In genomic region chr11:119728226-119728626, GRCh38 we compare ENCODE assay signal across 7 cellular contexts. TPM values are rescaled to one million over a fixed set of nuclear protein-coding genes. Genes with fewer than 3 reads are reported as not detected.
DNase-seq lines count a peak whose midpoint lies in the region; ATAC-seq and TF ChIP-seq lines count a peak whose summit lies in the region.

No MANE protein-coding gene starts in this region.

- H3K23ac ChIP-seq in IMR-90 (ENCODE audit: low read depth, low read length) (peak overlapping the region; percentile 24; the same call in 1 of the 2 replicates), mesenchymal stem cell (ENCODE audit: low read length in 2 of 2) (peak overlapping the region in 1 of 2 experiments; percentile 91)

- H2BK5ac ChIP-seq in IMR-90 (ENCODE audit: low read depth, low read length, poor library complexity, severe bottlenecking) (no peak overlapping the region), mesenchymal stem cell (ENCODE audit: low read depth, low read length, poor library complexity, severe bottlenecking) (no peak overlapping the region)

- H4K8ac ChIP-seq in IMR-90 (ENCODE audit: low read depth in 2 of 2, low read length in 2 of 2) (no peak overlapping the region), mesenchymal stem cell (ENCODE audit: low read length) (no peak overlapping the region)

- no peak overlapping the region for H3K18ac ChIP-seq in IMR-90 (ENCODE audit: low read depth, low read length)
- peak overlapping the region in 1 of 2 experiments; percentile 69 for H3K18ac ChIP-seq in mesenchymal stem cell (ENCODE audit: low read depth in 1 of 2, low read length in 2 of 2)

- H3K36me3 Mint-ChIP-seq in MCF 10A (ENCODE audit: insufficient read depth, unreplicated experiment) = no peaks in the 10 kb centered on the region

- H3K4me2 ChIP-seq in IMR-90 (ENCODE audit: low read depth, low read length) = peak overlapping the region; percentile 89
- H3K4me2 ChIP-seq in mesenchymal stem cell (ENCODE audit: low read length, poor library complexity, severe bottlenecking) = peak overlapping the region; percentile 98

- no peak for ATAC-seq in IMR-90 (ENCODE audit: low read depth)
- ATAC-seq in GM18517 (IDR thresholded peaks at IDR 0.05; ENCODE audit: unreplicated experiment) = no peak

- no peak overlapping the region for H3K4ac ChIP-seq in IMR-90 (ENCODE audit: low read depth, low read length)
- peak overlapping the region in 1 of 2 experiments; percentile 80 for H3K4ac ChIP-seq in mesenchymal stem cell (ENCODE audit: low read depth in 1 of 2, low read length in 2 of 2)

- peak overlapping the region; percentile 42 for H3K27ac ChIP-seq in IMR-90 (ENCODE audit: insufficient read depth, low read length)
- H3K27ac ChIP-seq in mesenchymal stem cell (ENCODE audit: low read length, poor library complexity, severe bottlenecking) = no peak overlapping the region
- H3K27ac ChIP-seq in uterus = peak overlapping the region; percentile 84 to 89

- H4K91ac ChIP-seq in IMR-90 (ENCODE audit: insufficient read depth, low read depth, low read length) (no peak overlapping the region), mesenchymal stem cell (ENCODE audit: low read length) (no peak overlapping the region)

- no peaks in the 10 kb centered on the region for H3K9me1 ChIP-seq in IMR-90 (ENCODE audit: insufficient read depth, low read length)

- H3K4me1 ChIP-seq in IMR-90 (ENCODE audit: control insufficient read depth, insufficient read depth, low read length) = peaks cover 4% of the 10 kb centered on the region; the same call in 1 of the 2 replicates
- peaks cover 21% of the 10 kb centered on the region for H3K4me1 ChIP-seq in mesenchymal stem cell (ENCODE audit: control insufficient read depth, insufficient read depth, low read depth, low read length)
- H3K4me1 ChIP-seq in uterus = peaks cover 0 to 8% of the 10 kb centered on the region in 2 donors

- POLR2A ChIA-PET in IMR-90 (lab: Charles Lee; ENCODE audit: unreplicated experiment) (no interaction called here), MCF 10A (lab: Yijun Ruan, JAX) (interaction anchor here (0.6 to 6.5 kb wide), 11 partner anchors 9 to 407 kb away, joined by 3 to 61 read pairs (median 4); no protein-coding TSS in a partner anchor)

- in situ Hi-C loops in IMR-90 (cut with MboI; ENCODE audit: low sequenced_read_pairs) = no loop called here

- peaks cover 12% of the 10 kb centered on the region for H3K27me3 ChIP-seq in IMR-90 (ENCODE audit: control insufficient read depth, insufficient read depth, low read length)
- H3K27me3 ChIP-seq in mesenchymal stem cell (ENCODE audit: control insufficient read depth in 1 of 2, insufficient read depth in 1 of 2, low read length in 2 of 2) = no peaks in the 10 kb centered on the region
- H3K27me3 ChIP-seq in uterus = no peaks in the 10 kb centered on the region

- no peak overlapping the region for H3K56ac ChIP-seq in IMR-90 (ENCODE audit: extremely low read depth, insufficient read depth, low read length)

- H2BK12ac ChIP-seq in mesenchymal stem cell (ENCODE audit: low read length in 2 of 2) = peak overlapping the region in 1 of 2 experiments; percentile 60

- H3K36me3 ChIP-seq in IMR-90 (ENCODE audit: control insufficient read depth, insufficient read depth, low read length) (no peaks in the 10 kb centered on the region), mesenchymal stem cell (ENCODE audit: control insufficient read depth in 1 of 2, insufficient read depth in 2 of 2, low read depth in 1 of 2, low read length in 2 of 2) (peaks cover 0 to 6% of the 10 kb centered on the region in 2 experiments), uterus (no peaks in the 10 kb centered on the region)

- no peaks in the 10 kb centered on the region for H3K27me3 Mint-ChIP-seq in MCF 10A (ENCODE audit: insufficient read depth, unreplicated experiment)

- CTCF ChIA-PET in IMR-90 (lab: Yijun Ruan, JAX) = interaction anchor here (0.6 kb wide), 1 partner anchor 36 kb away, joined by 3 read pairs; no protein-coding TSS in a partner anchor
- CTCF ChIA-PET in MCF 10A (lab: Yijun Ruan, JAX) = interaction anchor here (0.6 to 6.2 kb wide), 14 partner anchors 9 to 380 kb away, joined by 3 to 39 read pairs (median 10); no protein-coding TSS in a partner anchor

- H3K9me3 ChIP-seq in IMR-90 (ENCODE audit: control insufficient read depth, insufficient read depth, low read length) = no peaks in the 10 kb centered on the region
- H3K9me3 ChIP-seq in mesenchymal stem cell (ENCODE audit: control insufficient read depth, low read length) = no peaks in the 10 kb centered on the region
- no peaks in the 10 kb centered on the region for H3K9me3 ChIP-seq in uterus

- no peak overlapping the region for H4K5ac ChIP-seq in IMR-90 (ENCODE audit: low read depth, low read length)

- peak overlapping the region; percentile 81 for H3K4me3 Mint-ChIP-seq in MCF 10A (ENCODE audit: unreplicated experiment)

- no peaks in the 10 kb centered on the region for H3K79me1 ChIP-seq in IMR-90 (ENCODE audit: low read depth in 1 of 2, low read length in 2 of 2)
- H3K79me1 ChIP-seq in mesenchymal stem cell (replicated peaks; ENCODE audit: low read length, poor library complexity, severe bottlenecking) = peaks cover 39% of the 10 kb centered on the region

- TF ChIP-seq POLR2A in IMR-90 (IDR thresholded peaks at IDR 0.05; ENCODE audit: low read depth, low read length) (no peak), uterus (IDR thresholded peaks at IDR 0.05) (no peak)

- H3K27ac Mint-ChIP-seq in MCF 10A (ENCODE audit: low read depth, unreplicated experiment) = no peak overlapping the region

- DNase-seq in EH (ENCODE audit: low read depth) (peak; percentile 16), IMR-90 (no peak), MCF 10A (ENCODE audit: unreplicated experiment) (peak; percentile 27), mesenchymal stem cell (peak; percentile 22), uterus (no peak), KG1 (lab: John Stamatoyannopoulos, UW) (no peak)

- dilution Hi-C loops in IMR-90 (cut with HindIII; ENCODE audit: low sequenced_read_pairs, unreplicated experiment) = no loop called here

- 0% methylated on average over 15 of the region's 30 CpGs; no CpG with 5 or more reads in 1 of the 2 experiments for WGBS in IMR-90 (ENCODE audit: extremely low coverage in 2 of 2, insufficient read length in 1 of 2), 2 experiments
- 0% methylated on average over 21 of the region's 30 CpGs for WGBS in mesenchymal stem cell

- H3K9ac ChIP-seq in IMR-90 (ENCODE audit: low read depth, low read length) (peak overlapping the region; percentile 55; the same call in 1 of the 2 replicates), mesenchymal stem cell (ENCODE audit: low read length) (peak overlapping the region; percentile 81)

- TF ChIP-seq CTCF in IMR-90 (conservative IDR thresholded peaks at IDR 0.05; ENCODE audit: low read depth, low read length) (no peak), MCF 10A (IDR thresholded peaks at IDR 0.05; ENCODE audit: unreplicated experiment) (no peak), uterus (IDR thresholded peaks at IDR 0.05) (no peak)

- H4K20me1 ChIP-seq in IMR-90 (ENCODE audit: insufficient read depth, low read length) = no peaks in the 10 kb centered on the region

- H2AK9ac ChIP-seq in IMR-90 (replicated peaks; ENCODE audit: low read depth, low read length, poor library complexity) = peak overlapping the region; percentile 80

- intact Hi-C loops in IMR-90 (cut with micrococcal nuclease) (loop anchor here (2.0 to 10.0 kb wide), 4 partner anchors 247 to 484 kb away; partner anchors contain the start of gene OAF), MCF 10A (cut with micrococcal nuclease) (loop anchor here (2.0 to 10.0 kb wide), 3 partner anchors 247 to 377 kb away; no protein-coding TSS in a partner anchor), uterus (cut with DNase I; ENCODE audit: low total_unique reads) (no loop called here)

- H2BK15ac ChIP-seq in IMR-90 (ENCODE audit: low read depth, low read length) (no peak overlapping the region), mesenchymal stem cell (ENCODE audit: low read depth, poor library complexity, severe bottlenecking) (no peak overlapping the region)

- BruUV-seq in IMR-90 (replicated peaks; lab: Mats Ljungman, UMichigan) (no TSS peak), MCF 10A (replicated peaks; lab: Mats Ljungman, UMichigan) (no TSS peak)

- peaks cover 16% of the 10 kb centered on the region for H3K4me1 Mint-ChIP-seq in MCF 10A (ENCODE audit: insufficient read depth, unreplicated experiment)

- no peak for TF ChIP-seq RAD21 in IMR-90 (IDR thresholded peaks at IDR 0.05; ENCODE audit: low read length)

- peak overlapping the region; percentile 98 for H2AFZ ChIP-seq in IMR-90 (replicated peaks; ENCODE audit: low read length, poor library complexity)
- peak overlapping the region; percentile 42 for H2AFZ ChIP-seq in mesenchymal stem cell (ENCODE audit: low read depth, low read length)

- H3K9me3 Mint-ChIP-seq in MCF 10A (ENCODE audit: unreplicated experiment) = no peaks in the 10 kb centered on the region

- H3K14ac ChIP-seq in IMR-90 (replicated peaks; ENCODE audit: low read depth, low read length) (no peak overlapping the region; the same call in 1 of the 2 replicates), mesenchymal stem cell (ENCODE audit: low read length in 2 of 2) (peak overlapping the region; percentile 43 to 80)

- H2BK20ac ChIP-seq in IMR-90 (ENCODE audit: low read depth, low read length) = no peak overlapping the region

- H3K4me3 ChIP-seq in IMR-90 (ENCODE audit: insufficient read depth, low read depth, low read length) = peak overlapping the region; percentile 72
- H3K4me3 ChIP-seq in mesenchymal stem cell (ENCODE audit: insufficient read depth in 1 of 2, low read depth in 1 of 2, low read length in 2 of 2) = peak overlapping the region; percentile 79 to 83
- H3K4me3 ChIP-seq in uterus = peak overlapping the region; percentile 64 to 66

- H2BK120ac ChIP-seq in IMR-90 (ENCODE audit: low read depth, low read length) (no peak overlapping the region), mesenchymal stem cell (ENCODE audit: low read depth, low read length) (peak overlapping the region; percentile 27)

- H2AK5ac ChIP-seq in IMR-90 (ENCODE audit: low read depth, low read length) (no peak overlapping the region), mesenchymal stem cell (ENCODE audit: low read length, severe bottlenecking) (no peak overlapping the region)

TF ChIP-seq in IMR-90, 13 proteins besides CTCF, POLR2A, EP300 and RAD21 (continues in another document):
- TF ChIP-seq RFX5 (IDR thresholded peaks at IDR 0.05; ENCODE audit: low read depth, low read length) (no peak), MAZ (IDR thresholded peaks at IDR 0.05; ENCODE audit: borderline replicate concordance, low read depth, low read length) (no peak), CEBPB (IDR thresholded peaks at IDR 0.05; ENCODE audit: low read depth, low read length) (no peak), FOS (IDR thresholded peaks at IDR 0.05; ENCODE audit: low read depth, low read length) (no peak), MXI1 (IDR thresholded peaks at IDR 0.05; ENCODE audit: borderline replicate concordance, low read depth, low read length) (no peak)

RNA-seq across cellular contexts. Expression of gene NECTIN1, which starts 0.8 kb away (rescaled TPM):
- total RNA-seq in IMR-90 (2012; rRNA removed) (1.7 and 2.3 TPM in 2 replicates), MCF 10A (2022) (59.2 and 78.6 TPM in 2 replicates), uterus (10 to 100 TPM in 1 of 4 donors, 1 to 10 TPM in 2, not detected in 1; 1.3 to 10.6 (median 9.2) TPM)
- 3.0 and 4.2 TPM in 2 replicates for polyA plus RNA-seq in IMR-90 (2012; rRNA removed)
- 2.8 and 3.4 TPM in 2 replicates for polyA plus RNA-seq in IMR-90 (2012; cell fraction: cytosol; rRNA removed)
- 2.2 and 3.3 TPM in 2 replicates for polyA plus RNA-seq in IMR-90 (2012; cell fraction: nucleus; rRNA removed; ENCODE audit: low replicate concordance)
- polyA plus RNA-seq in mesenchymal stem cell (2013, experiment 1 of 2) = 9.7 TPM
- polyA plus RNA-seq in mesenchymal stem cell (2013, experiment 2 of 2) = 10.0 TPM

Comparison
In these comparisons a context has a peak if more than half of its experiments do, and no peak if none do; other contexts are left out.
1. DNase-seq: peak in EH (single experiment), MCF 10A (single experiment) and mesenchymal stem cell (single experiment); none in IMR-90 (single experiment), uterus (0 of 2) and KG1 (single experiment).
2. Peak in every context shown above with its lines, with median percentiles within 50 percentile points of each other: H3K4me3 ChIP-seq.